ENCODE assay signal across 8 cellular contexts in genomic region chr10:96586419-96587254, GRCh38. TPM values are rescaled to one million over a fixed set of nuclear protein-coding genes. Genes with fewer than 3 reads are reported as not detected.
DNase-seq lines count a peak whose midpoint lies in the region; ATAC-seq and TF ChIP-seq lines count a peak whose summit lies in the region.

Gene TM9SF3 (minus strand): TSS chr10:96587012. CDS start chr10:96586835, 177 bp downstream.

- H3K36me3 Mint-ChIP-seq in CD4-positive, alpha-beta memory T cell = peaks cover 0 to 7% of the 10 kb centered on the region in 2 donors

- H3K4me1 Mint-ChIP-seq in CD4-positive, alpha-beta memory T cell = peaks cover 24 to 43% (median 32%) of the 10 kb centered on the region in 4 donors

- H3K4me3 Mint-ChIP-seq in CD4-positive, alpha-beta memory T cell = peak within 1 kb of the TSS; percentile 84 to 98 (median 90)

- no peaks in the 10 kb centered on the region for H3K9me3 Mint-ChIP-seq in CD4-positive, alpha-beta memory T cell

- H3K79me2 ChIP-seq in OCI-LY1 (ENCODE audit: insufficient read depth, low read length) = peaks cover 43% of the 10 kb centered on the region

- TF ChIP-seq CTCF in OCI-LY1 (IDR thresholded peaks at IDR 0.05; ENCODE audit: low read length) = no peak
- no peak for TF ChIP-seq CTCF in epithelial cell of proximal tubule (conservative IDR thresholded peaks at IDR 0.05; ENCODE audit: low read depth, low read length)

- DNase-seq in CD4-positive, alpha-beta memory T cell = peak; percentile 89 to 94 (median 90)
- peak; percentile 95 for DNase-seq in HK-2 (ENCODE audit: unreplicated experiment)
- DNase-seq in activated T-cell treated with anti-CD3 and anti-CD28 coated beads for 24 hours (ENCODE audit: low read depth) = peak; percentile 90
- DNase-seq in epithelial cell of proximal tubule (ENCODE audit: low read depth) = no peak
- peak; percentile 93 for DNase-seq in mucosa of gallbladder (ENCODE audit: low spot score)
- peak; percentile 84 to 91 for DNase-seq in stimulated activated CD8-positive, alpha-beta memory T cell treated with anti-CD3 and anti-CD28 coated beads, Interleukin-4, amount 100 ng/mL, for 4 hours (ENCODE audit: low read depth in 2 of 2, low spot score in 1 of 2)

- CTCF ChIA-PET in CD4-positive, alpha-beta memory T cell (lab: Charles Lee; ENCODE audit: partially characterized antibody) = interaction anchor here (1.1 kb wide), 1 partner anchor 55 kb away, joined by 3 read pairs; no protein-coding TSS in a partner anchor

- H3K4me1 ChIP-seq in CD4-positive, alpha-beta memory T cell (ENCODE audit: insufficient read depth, low read length) = peaks cover 64% of the 10 kb centered on the region
- H3K4me1 ChIP-seq in OCI-LY1 (ENCODE audit: insufficient read depth, low read length, severe bottlenecking) = peaks cover 36% of the 10 kb centered on the region

- peak within 1 kb of the TSS; percentile 99 for H3K27ac ChIP-seq in CD4-positive, alpha-beta memory T cell (ENCODE audit: low read depth, low read length)
- peak within 1 kb of the TSS; percentile 83 for H3K27ac ChIP-seq in OCI-LY1 (ENCODE audit: low read depth, low read length, poor library complexity, severe bottlenecking)

- peak within 1 kb of the TSS; percentile 94 to 98 (median 97) for H3K27ac Mint-ChIP-seq in CD4-positive, alpha-beta memory T cell

- H3K27me3 ChIP-seq in CD4-positive, alpha-beta memory T cell (ENCODE audit: insufficient read depth, low read length) = no peaks in the 10 kb centered on the region
- H3K27me3 ChIP-seq in OCI-LY1 (ENCODE audit: insufficient read depth, low read length) = no peaks in the 10 kb centered on the region

- no peaks in the 10 kb centered on the region for H3F3A ChIP-seq in OCI-LY1 (ENCODE audit: insufficient read depth, low read length)

- H3K4me2 ChIP-seq in OCI-LY1 (ENCODE audit: low read length) = peak within 1 kb of the TSS; percentile 100

- POLR2A ChIA-PET in CD4-positive, alpha-beta memory T cell (lab: Charles Lee; ENCODE audit: partially characterized antibody) = interaction anchor here (0.5 to 1.9 kb wide), 12 partner anchors 10 to 1263 kb away, joined by 3 to 9 read pairs (median 3); partner anchors contain the start of genes GOLGA7B, LCOR, TCTN3 and ZNF518A

- no peak within 1 kb of the TSS; the same call in 1 of the 2 replicates for H2AFZ ChIP-seq in OCI-LY1 (ENCODE audit: low read length)

- peak within 1 kb of the TSS; percentile 18 to 57 for H3K4me3 ChIP-seq in CD4-positive, alpha-beta memory T cell (ENCODE audit: low read length in 2 of 2)
- H3K4me3 ChIP-seq in OCI-LY1 (ENCODE audit: low read depth, low read length, poor library complexity, severe bottlenecking) (peak within 1 kb of the TSS; percentile 91), epithelial cell of proximal tubule (ENCODE audit: low read depth, low read length) (peak within 1 kb of the TSS; percentile 87)

- H3K9me2 ChIP-seq in OCI-LY1 (ENCODE audit: low read depth, low read length) = no peaks in the 10 kb centered on the region

- H3K9me3 ChIP-seq in CD4-positive, alpha-beta memory T cell (ENCODE audit: control insufficient read depth in 1 of 2, low read length in 2 of 2) = no peaks in the 10 kb centered on the region
- no peaks in the 10 kb centered on the region for H3K9me3 ChIP-seq in OCI-LY1 (ENCODE audit: low read length)

- intact Hi-C loops in CD4-positive, alpha-beta memory T cell (cut with micrococcal nuclease) = loop anchor here (2.0 to 10.0 kb wide), 4 partner anchors 74 to 1058 kb away; partner anchors contain the start of genes PI4K2A, SORBS1 and TLL2

- H3K27me3 Mint-ChIP-seq in CD4-positive, alpha-beta memory T cell = no peaks in the 10 kb centered on the region

- H4K20me1 ChIP-seq in OCI-LY1 (ENCODE audit: insufficient read depth, low read length) = no peaks in the 10 kb centered on the region

- H3K36me3 ChIP-seq in CD4-positive, alpha-beta memory T cell (ENCODE audit: insufficient read depth, low read length) = no peaks in the 10 kb centered on the region
- no peaks in the 10 kb centered on the region for H3K36me3 ChIP-seq in OCI-LY1 (ENCODE audit: insufficient read depth, low read length)

- ATAC-seq in GM19397 (IDR thresholded peaks at IDR 0.05; ENCODE audit: unreplicated experiment) = peak; percentile 83

- H3K9ac ChIP-seq in OCI-LY1 (ENCODE audit: low read length) = peak within 1 kb of the TSS; percentile 93

RNA-seq across cellular contexts. Expression of gene TM9SF3, which starts in this region (rescaled TPM):
- total RNA-seq in CD4-positive, alpha-beta memory T cell = 100 to 1,000 TPM; 109 to 110 TPM
- 100 to 1,000 TPM in 1 of 2 donors, 10 to 100 TPM in 1; 74.7 to 125 TPM for polyA plus RNA-seq in CD4-positive, alpha-beta memory T cell
- total RNA-seq in epithelial cell of proximal tubule (67.4 and 77.1 TPM in 2 replicates), mucosa of gallbladder (263 TPM)

Comparison
In these comparisons a context has a peak if more than half of its experiments do, and no peak if none do; other contexts are left out.
1. H3K4me3 ChIP-seq: peak in every context shown above with its lines; median percentile 91 in OCI-LY1; 87 in epithelial cell of proximal tubule; 38 in CD4-positive, alpha-beta memory T cell.